8 cellular contexts compared by ENCODE assay signal in the genomic region with DNA sequence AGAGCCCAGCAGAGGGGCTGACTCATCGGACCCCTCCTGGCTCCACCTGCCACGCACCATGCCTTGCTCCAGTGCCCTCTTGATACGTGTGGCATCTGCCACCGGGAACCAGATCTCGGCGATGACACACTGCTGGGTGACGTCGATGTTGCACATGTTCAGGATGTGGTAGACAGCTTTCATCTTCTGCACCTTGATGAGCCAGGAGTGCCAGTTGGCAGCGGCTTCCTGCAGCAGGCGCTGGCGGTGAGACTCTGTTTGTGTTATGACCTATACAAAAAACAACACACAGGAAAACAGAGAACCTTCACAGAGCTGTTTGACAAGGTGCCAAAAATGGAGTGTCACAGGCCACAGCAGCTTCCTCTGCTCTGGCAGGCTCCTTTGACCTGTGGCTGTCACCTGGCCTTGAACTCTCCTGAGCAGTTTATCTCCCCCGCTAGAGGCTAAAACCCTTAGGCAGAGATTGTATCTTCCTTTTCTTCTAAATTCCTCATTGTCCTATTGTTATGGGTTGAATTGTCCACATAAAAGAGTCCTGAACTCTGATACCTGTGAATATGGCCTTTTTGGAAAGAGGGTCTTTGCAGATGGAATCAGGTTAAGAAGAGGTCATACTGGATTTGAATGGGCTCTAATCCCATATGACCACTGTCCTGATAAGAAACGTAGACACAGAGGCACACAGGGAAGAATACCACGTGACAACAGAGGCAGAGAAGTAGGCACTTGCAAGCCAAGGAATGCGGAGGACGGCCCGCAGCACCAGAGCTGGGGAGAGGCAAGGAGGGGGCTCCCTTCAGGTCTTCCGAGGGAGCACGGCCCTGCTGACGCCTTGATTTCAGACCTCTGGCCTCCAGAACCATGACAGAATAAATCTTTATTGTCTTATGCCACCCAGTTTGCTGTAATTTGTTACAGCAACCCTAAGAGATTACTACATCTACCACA.
DNase-seq lines count a peak whose midpoint lies in the region; ATAC-seq lines count a peak whose summit lies in the region.

No MANE protein-coding gene starts in this region.

- ATAC-seq in GM18502 (IDR thresholded peaks at IDR 0.05; ENCODE audit: poor library complexity, unreplicated experiment) (peak; percentile 86), HG02884 (IDR thresholded peaks at IDR 0.05; ENCODE audit: unreplicated experiment) (peak; percentile 47)

- DNase-seq in NCI-H524 (lab: John Stamatoyannopoulos, UW): peak; percentile 63 to 91
- DNase-seq in activated T-cell treated with anti-CD3 and anti-CD28 coated beads for 48 hours (ENCODE audit: low read depth): peak; percentile 78
- DNase-seq in islet precursor cell: peak; percentile 67
- peak; percentile 70 for DNase-seq in stimulated activated CD8-positive, alpha-beta memory T cell treated with anti-CD3 and anti-CD28 coated beads, Interleukin-4, amount 100 ng/mL, for 24 hours (ENCODE audit: low read depth)
- DNase-seq in amniotic stem cell (lab: John Stamatoyannopoulos, UW): no peak
- no peak for DNase-seq in retina

Comparison
In these comparisons a context has a peak if more than half of its experiments do, and no peak if none do; other contexts are left out.
1. DNase-seq: peak in NCI-H524 (2 of 2), activated T-cell treated with anti-CD3 and anti-CD28 coated beads for 48 hours (single experiment), islet precursor cell (single experiment) and stimulated activated CD8-positive, alpha-beta memory T cell treated with anti-CD3 and anti-CD28 coated beads, Interleukin-4, amount 100 ng/mL, for 24 hours (single experiment); none in amniotic stem cell (single experiment) and retina (single experiment).